Comparison of ENCODE assay signal across 14 cellular contexts in the genomic region with DNA sequence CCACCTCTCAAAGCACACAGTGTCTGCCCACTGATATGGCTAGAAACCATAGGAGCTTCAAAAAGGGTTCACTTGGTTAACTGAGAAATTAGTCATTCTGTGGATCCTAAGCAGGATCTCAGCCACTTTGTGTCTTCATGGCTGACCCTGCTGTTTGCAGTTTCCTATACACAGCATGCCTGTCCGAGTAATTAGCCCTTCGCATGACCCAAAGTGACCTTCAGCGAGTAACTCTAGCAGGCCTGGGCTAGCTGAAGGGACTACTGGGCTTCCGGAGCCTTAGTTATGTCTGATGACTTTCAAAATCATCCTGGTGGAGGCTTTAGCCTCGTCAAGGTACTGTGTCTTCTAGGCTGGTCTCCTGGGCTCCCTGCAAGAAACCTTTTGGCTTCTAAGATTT. TPM values are rescaled to one million over a fixed set of nuclear protein-coding genes. Genes with fewer than 3 reads are reported as not detected.
A peak's percentile ranks its signal among the peaks of the same experiment; 100 is the strongest.
DNase-seq lines count a peak whose midpoint lies in the region; ATAC-seq and TF ChIP-seq lines count a peak whose summit lies in the region.
"Had no signal": no experiment of that assay in that cellular context is flagged by ENCODE, and none has a peak within 500 bp of the region (broad histone marks: within the 10 kb centered on the region; RNA-seq: fewer than 3 reads in every experiment).

No MANE protein-coding gene starts in this region.

- no peaks in the 10 kb centered on the region for H3K36me3 ChIP-seq in mucosa of stomach (ENCODE audit: control insufficient read depth, insufficient read depth, low read length)
- H3K36me3 ChIP-seq: BLaER1, Peyer's patch had no signal

- H3K27me3 Mint-ChIP-seq in brain = no peaks in the 10 kb centered on the region
- no peaks in the 10 kb centered on the region for H3K27me3 Mint-ChIP-seq in activated T-helper 17 cell treated with anti-CD3 and anti-CD28 coated beads, Interleukin-2, amount 50 U/mL, for 72 hours
- H3K27me3 Mint-ChIP-seq: naive thymus-derived CD4-positive, alpha-beta T cell had no signal

- H3K4me1 Mint-ChIP-seq in brain = peaks cover 70% of the 10 kb centered on the region
- H3K4me1 Mint-ChIP-seq in activated T-helper 17 cell treated with anti-CD3 and anti-CD28 coated beads, Interleukin-2, amount 50 U/mL, for 72 hours = no peaks in the 10 kb centered on the region

- H3K9ac ChIP-seq in mucosa of stomach (ENCODE audit: low read length) = peak overlapping the region; percentile 86
- H3K9ac ChIP-seq: BLaER1 had no signal

- ATAC-seq in right cardiac atrium = no peak
- ATAC-seq in left cardiac atrium = no peak
- ATAC-seq in activated T-helper 17 cell treated with anti-CD3 and anti-CD28 coated beads, Interleukin-2, amount 50 U/mL, for 72 hours (replicated peaks) = no peak
- ATAC-seq in foreskin keratinocyte = no peak
- ATAC-seq: body of pancreas; naive thymus-derived CD4-positive, alpha-beta T cell had no signal

- WGBS in right cardiac atrium = 66% methylated on average over 5 of the region's 5 CpGs

- H3K27ac ChIP-seq in right cardiac atrium (ENCODE audit: low read length) (no peak overlapping the region), foreskin keratinocyte (no peak overlapping the region)
- H3K27ac ChIP-seq: BLaER1, body of pancreas had no signal

- peaks cover 18% of the 10 kb centered on the region for H3K36me3 Mint-ChIP-seq in brain
- H3K36me3 Mint-ChIP-seq in activated T-helper 17 cell treated with anti-CD3 and anti-CD28 coated beads, Interleukin-2, amount 50 U/mL, for 72 hours (ENCODE audit: low read depth) = no peaks in the 10 kb centered on the region

- intact Hi-C loops in right cardiac atrium (cut with DNase I) (no loop called here), left cardiac atrium (cut with DNase I) (no loop called here)

- H3K4me3 ChIP-seq in right cardiac atrium (ENCODE audit: low read length) (peak overlapping the region; percentile 26), mucosa of stomach (ENCODE audit: low read length) (peak overlapping the region; percentile 3)
- H3K4me3 ChIP-seq: BLaER1, body of pancreas, Peyer's patch had no signal

- H3K4me1 ChIP-seq in right cardiac atrium (ENCODE audit: control insufficient read depth, insufficient read depth, low read length) (peaks cover 9% of the 10 kb centered on the region), mucosa of stomach (ENCODE audit: control insufficient read depth, insufficient read depth, low read length) (peaks cover 12% of the 10 kb centered on the region), foreskin keratinocyte (peaks cover 21% of the 10 kb centered on the region)

- H3K9me3 ChIP-seq in right cardiac atrium (ENCODE audit: control insufficient read depth, low read length) (no peaks in the 10 kb centered on the region), mucosa of stomach (ENCODE audit: control insufficient read depth, low read length) (no peaks in the 10 kb centered on the region)
- H3K9me3 ChIP-seq: BLaER1, body of pancreas, Peyer's patch had no signal

- H3K4me3 Mint-ChIP-seq in brain = peak overlapping the region in 3 of 5 experiments; percentile 19 to 93 (median 83)
- no peak overlapping the region for H3K4me3 Mint-ChIP-seq in activated T-helper 17 cell treated with anti-CD3 and anti-CD28 coated beads, Interleukin-2, amount 50 U/mL, for 72 hours

- no peaks in the 10 kb centered on the region for H3K27me3 ChIP-seq in right cardiac atrium (ENCODE audit: control insufficient read depth, insufficient read depth)
- no peaks in the 10 kb centered on the region for H3K27me3 ChIP-seq in mucosa of stomach (ENCODE audit: control insufficient read depth, insufficient read depth, low read length)
- H3K27me3 ChIP-seq in foreskin keratinocyte = no peaks in the 10 kb centered on the region
- H3K27me3 ChIP-seq: BLaER1, body of pancreas, Peyer's patch had no signal

- H3K27ac Mint-ChIP-seq in brain = peak overlapping the region in 3 of 5 experiments; percentile 77 to 99 (median 83)
- H3K27ac Mint-ChIP-seq in activated T-helper 17 cell treated with anti-CD3 and anti-CD28 coated beads, Interleukin-2, amount 50 U/mL, for 72 hours = no peak overlapping the region

- H3K9me3 Mint-ChIP-seq in brain = no peaks in the 10 kb centered on the region
- H3K9me3 Mint-ChIP-seq in activated T-helper 17 cell treated with anti-CD3 and anti-CD28 coated beads, Interleukin-2, amount 50 U/mL, for 72 hours = no peaks in the 10 kb centered on the region
- H3K9me3 Mint-ChIP-seq: naive thymus-derived CD4-positive, alpha-beta T cell had no signal

- no peak for DNase-seq in right cardiac atrium
- no peak for DNase-seq in left cardiac atrium
- no peak for DNase-seq in H4 (ENCODE audit: low spot score)
- DNase-seq in foreskin keratinocyte = no peak
- DNase-seq in activated T-cell treated with anti-CD3 and anti-CD28 coated beads, Interleukin-2, amount 50 U/mL, for 48 hours = no peak
- DNase-seq: body of pancreas; naive thymus-derived CD4-positive, alpha-beta T cell; NCI-H1092 treated with DMSO at 0.1 percent for 48 hours; NCI-H446; Peyer's patch had no signal

- TF ChIP-seq CTCF in brain (conservative IDR thresholded peaks at IDR 0.05) (no peak), foreskin keratinocyte (conservative IDR thresholded peaks at IDR 0.05) (no peak)

RNA-seq across cellular contexts. Expression of a gene that starts 28.9 kb away (rescaled TPM):
- total RNA-seq in right cardiac atrium = 1 to 10 TPM in 1 of 4 donors, under 1 TPM in 3; 0.40 to 1.1 (median 0.54) TPM
- polyA plus RNA-seq in right cardiac atrium = 0.70 TPM
- under 1 TPM; 0.16 to 0.56 TPM for total RNA-seq in left cardiac atrium
- not detected for polyA plus RNA-seq in brain (ENCODE audit: insufficient read depth, low read depth, low replicate concordance)
- under 1 TPM; 0.58 to 0.77 TPM for total RNA-seq in activated T-helper 17 cell treated with anti-CD3 and anti-CD28 coated beads, Interleukin-2, amount 50 U/mL, for 72 hours
- total RNA-seq in H4 (2014; rRNA removed; shearing (Covaris generic)) = 0.79 and 4.6 TPM in 2 replicates
- total RNA-seq in foreskin keratinocyte = 1.4 and 2.3 TPM in 2 replicates
- polyA plus RNA-seq in foreskin keratinocyte = 0.25 and 0.59 TPM in 2 replicates
- total RNA-seq: body of pancreas had no signal
- polyA plus RNA-seq: naive thymus-derived CD4-positive, alpha-beta T cell had no signal

RNA-seq across cellular contexts. Expression of a gene that starts 35.7 kb away (rescaled TPM):
- total RNA-seq in right cardiac atrium (10 to 100 TPM; 19.6 to 42.0 (median 33.0) TPM), left cardiac atrium (10 to 100 TPM; 17.5 to 18.1 TPM), foreskin keratinocyte (56.5 and 72.8 TPM in 2 replicates)
- polyA plus RNA-seq in right cardiac atrium (17.9 TPM), brain (ENCODE audit: insufficient read depth, low read depth, low replicate concordance) (11.7 TPM), foreskin keratinocyte (43.3 and 49.1 TPM in 2 replicates)
- total RNA-seq in activated T-helper 17 cell treated with anti-CD3 and anti-CD28 coated beads, Interleukin-2, amount 50 U/mL, for 72 hours = 10 to 100 TPM; 13.9 to 20.4 TPM
- total RNA-seq in H4 (2014; rRNA removed; shearing (Covaris generic)) = 193 TPM in 2 replicates

RNA-seq across cellular contexts. Expression of a gene that starts 51.2 kb away (rescaled TPM):
- total RNA-seq in right cardiac atrium = 10 to 100 TPM; 17.0 to 25.4 (median 19.4) TPM
- 13.0 TPM for polyA plus RNA-seq in right cardiac atrium
- 10 to 100 TPM; 12.7 to 13.7 TPM for total RNA-seq in left cardiac atrium
- polyA plus RNA-seq in brain (ENCODE audit: insufficient read depth, low read depth, low replicate concordance) = 12.6 TPM
- 10 to 100 TPM; 22.3 to 35.8 TPM for total RNA-seq in activated T-helper 17 cell treated with anti-CD3 and anti-CD28 coated beads, Interleukin-2, amount 50 U/mL, for 72 hours
- 19.3 and 26.9 TPM in 2 replicates for total RNA-seq in H4 (2014; rRNA removed; shearing (Covaris generic))
- total RNA-seq in foreskin keratinocyte = 22.6 and 24.8 TPM in 2 replicates
- polyA plus RNA-seq in foreskin keratinocyte = 10.8 and 11.5 TPM in 2 replicates
